In genomic region chr9:128128836-128129590, GRCh38 we compare ENCODE assay signal across 8 cellular contexts. TPM values are rescaled to one million over a fixed set of nuclear protein-coding genes. Genes with fewer than 3 reads are reported as not detected.
DNase-seq lines count a peak whose midpoint lies in the region; ATAC-seq and TF ChIP-seq lines count a peak whose summit lies in the region.

No MANE protein-coding gene starts in this region.

- H3K4ac ChIP-seq in mesenchymal stem cell (ENCODE audit: low read depth in 1 of 2, low read length in 2 of 2): peak overlapping the region; percentile 58 to 69

- H2BK5ac ChIP-seq in mesenchymal stem cell (ENCODE audit: low read depth, low read length, poor library complexity, severe bottlenecking): no peak overlapping the region

- peak overlapping the region; percentile 70 for H4K91ac ChIP-seq in mesenchymal stem cell (ENCODE audit: low read length)

- 75% methylated on average over 21 of the region's 29 CpGs for WGBS in mammary epithelial cell (ENCODE audit: low coverage, missing lambda C conversion rate)
- 66% methylated on average over 27 of the region's 29 CpGs for WGBS in mesenchymal stem cell
- WGBS in urinary bladder: 58% methylated on average over 29 of the region's 29 CpGs

- peak overlapping the region in 1 of 2 experiments; percentile 91 for H3K14ac ChIP-seq in mesenchymal stem cell (ENCODE audit: low read length in 2 of 2)

- H3K23ac ChIP-seq in mesenchymal stem cell (ENCODE audit: low read length in 2 of 2): no peak overlapping the region

- no peak overlapping the region for H3K27ac ChIP-seq in mammary epithelial cell (ENCODE audit: insufficient read depth, low read depth, low read length)
- H3K27ac ChIP-seq in mesenchymal stem cell (ENCODE audit: low read length, poor library complexity, severe bottlenecking): no peak overlapping the region
- no peak overlapping the region for H3K27ac ChIP-seq in urinary bladder (ENCODE audit: low read depth)

- H4K8ac ChIP-seq in mesenchymal stem cell (ENCODE audit: low read length): peak overlapping the region; percentile 79

- H3K9me3 ChIP-seq in mammary epithelial cell (replicated peaks; ENCODE audit: insufficient read depth, low read length) (peaks cover 5% of the 10 kb centered on the region), mesenchymal stem cell (ENCODE audit: control insufficient read depth, low read length) (peaks cover 4% of the 10 kb centered on the region)

- BruUV-seq in mammary epithelial cell (replicated peaks; lab: Mats Ljungman, UMichigan): no TSS peak

- CTCF ChIA-PET in mammary epithelial cell (lab: Charles Lee; ENCODE audit: low non-redundant PET): no interaction called here

- in situ Hi-C loops in mammary epithelial cell (cut with MboI; ENCODE audit: low sequenced_read_pairs in 2 of 2): no loop called here

- no peaks in the 10 kb centered on the region for H3K36me3 Mint-ChIP-seq in activated naive CD4-positive, alpha-beta T cell treated with anti-CD3 and anti-CD28 coated beads, Interleukin-2, amount 50 U/mL, for 24 hours

- H3K27me3 Mint-ChIP-seq in activated naive CD4-positive, alpha-beta T cell treated with anti-CD3 and anti-CD28 coated beads, Interleukin-2, amount 50 U/mL, for 24 hours: peaks cover 1% of the 10 kb centered on the region

- H3K27ac Mint-ChIP-seq in activated naive CD4-positive, alpha-beta T cell treated with anti-CD3 and anti-CD28 coated beads, Interleukin-2, amount 50 U/mL, for 24 hours: peak overlapping the region; percentile 88

- intact Hi-C loops in mammary epithelial cell (cut with micrococcal nuclease): loop anchor here (2.0 to 10.0 kb wide), 4 partner anchors 20 to 283 kb away; partner anchors contain the start of gene LCN2

- H3K27me3 ChIP-seq in mammary epithelial cell (ENCODE audit: insufficient read depth, low read length) (no peaks in the 10 kb centered on the region), mesenchymal stem cell (ENCODE audit: control insufficient read depth in 1 of 2, insufficient read depth in 1 of 2, low read length in 2 of 2) (peaks cover 0 to 4% of the 10 kb centered on the region in 2 experiments)

- no peak overlapping the region for H2BK120ac ChIP-seq in mesenchymal stem cell (ENCODE audit: low read depth, low read length)

- H3K36me3 ChIP-seq in mammary epithelial cell (ENCODE audit: insufficient read depth, low read length): no peaks in the 10 kb centered on the region
- H3K36me3 ChIP-seq in mesenchymal stem cell (ENCODE audit: control insufficient read depth in 1 of 2, insufficient read depth in 2 of 2, low read depth in 1 of 2, low read length in 2 of 2): peaks cover 7 to 16% of the 10 kb centered on the region in 2 experiments
- H3K36me3 ChIP-seq in urinary bladder (ENCODE audit: insufficient read depth): no peaks in the 10 kb centered on the region

- H3K4me3 ChIP-seq in mammary epithelial cell (replicated peaks in 1 of 3; ENCODE audit: insufficient read depth in 1 of 3, low read depth in 2 of 3, low read length in 3 of 3) (peak overlapping the region; percentile 64 to 100 (median 91)), mesenchymal stem cell (ENCODE audit: insufficient read depth in 1 of 2, low read depth in 1 of 2, low read length in 2 of 2) (peak overlapping the region; percentile 87 to 96), urinary bladder (ENCODE audit: low read depth, low read length) (peak overlapping the region; percentile 97)

- H3K18ac ChIP-seq in mesenchymal stem cell (ENCODE audit: low read depth in 1 of 2, low read length in 2 of 2): peak overlapping the region; percentile 93 to 98

- peak overlapping the region; percentile 99 for H3K4me3 Mint-ChIP-seq in activated naive CD4-positive, alpha-beta T cell treated with anti-CD3 and anti-CD28 coated beads, Interleukin-2, amount 50 U/mL, for 24 hours

- H3K4me2 ChIP-seq in mammary epithelial cell (ENCODE audit: insufficient read depth, low read depth, low read length) (peak overlapping the region; percentile 97), mesenchymal stem cell (ENCODE audit: low read length, poor library complexity, severe bottlenecking) (peak overlapping the region; percentile 73)

- H3K4me1 Mint-ChIP-seq in activated naive CD4-positive, alpha-beta T cell treated with anti-CD3 and anti-CD28 coated beads, Interleukin-2, amount 50 U/mL, for 24 hours: peaks cover 31% of the 10 kb centered on the region

- no peaks in the 10 kb centered on the region for H3K9me3 Mint-ChIP-seq in activated naive CD4-positive, alpha-beta T cell treated with anti-CD3 and anti-CD28 coated beads, Interleukin-2, amount 50 U/mL, for 24 hours

- no peaks in the 10 kb centered on the region for H4K20me1 ChIP-seq in mammary epithelial cell (ENCODE audit: insufficient read depth, low read length)

- no peak for DNase-seq in activated naive CD4-positive, alpha-beta T cell treated with Interleukin-2 at 50 U/mL for 16 hours
- DNase-seq in mammary epithelial cell: no peak
- DNase-seq in mesenchymal stem cell: no peak
- DNase-seq in HUDEP-2 (lab: John Stamatoyannopoulos, UW; ENCODE audit: unreplicated experiment in 76 of 76): no peak
- DNase-seq in NOMO-1 treated with DMSO at 0.1 percent for 48 hours (lab: John Stamatoyannopoulos, UW; ENCODE audit: unreplicated experiment): no peak

- peak overlapping the region; percentile 98 for H2AFZ ChIP-seq in mammary epithelial cell (ENCODE audit: low read depth, low read length)
- H2AFZ ChIP-seq in mesenchymal stem cell (ENCODE audit: low read depth, low read length): peak overlapping the region; percentile 80

- ATAC-seq in GM21619 (IDR thresholded peaks at IDR 0.05; ENCODE audit: unreplicated experiment): no peak

- H3K79me1 ChIP-seq in mesenchymal stem cell (replicated peaks; ENCODE audit: low read length, poor library complexity, severe bottlenecking): peaks cover 16% of the 10 kb centered on the region

- H3K9ac ChIP-seq in mammary epithelial cell (ENCODE audit: insufficient read depth, low read length) (no peak overlapping the region), mesenchymal stem cell (ENCODE audit: low read length) (peak overlapping the region; percentile 95)

- dilution Hi-C loops in mammary epithelial cell (cut with HindIII; ENCODE audit: low sequenced_read_pairs): no loop called here

- peak overlapping the region; percentile 50 for H2BK15ac ChIP-seq in mesenchymal stem cell (ENCODE audit: low read depth, poor library complexity, severe bottlenecking)

- no peak for TF ChIP-seq CTCF in mammary epithelial cell (conservative IDR thresholded peaks at IDR 0.05 in 1 of 2, IDR thresholded peaks at IDR 0.05 in 1 of 2; ENCODE audit: extremely low read depth in 1 of 2, insufficient read depth in 1 of 2, low read depth in 1 of 2, low read length in 2 of 2)

- H2AK5ac ChIP-seq in mesenchymal stem cell (ENCODE audit: low read length, severe bottlenecking): no peak overlapping the region

- H3K79me2 ChIP-seq in mammary epithelial cell (ENCODE audit: insufficient read depth, low read length): peaks cover 36% of the 10 kb centered on the region

- H2BK12ac ChIP-seq in mesenchymal stem cell (ENCODE audit: low read length in 2 of 2): peak overlapping the region in 1 of 2 experiments; percentile 21

- H3K4me1 ChIP-seq in mammary epithelial cell (ENCODE audit: insufficient read depth, low read length) (peaks cover 15% of the 10 kb centered on the region), mesenchymal stem cell (ENCODE audit: control insufficient read depth, insufficient read depth, low read depth, low read length) (peaks cover 39% of the 10 kb centered on the region), urinary bladder (ENCODE audit: insufficient read depth) (no peaks in the 10 kb centered on the region)

RNA-seq across cellular contexts. Expression of gene PTGES2, which starts 1.5 kb away (rescaled TPM):
- total RNA-seq in mammary epithelial cell (10 to 100 TPM; 39.7 to 70.1 TPM), urinary bladder (21.1 TPM)
- polyA plus RNA-seq in mammary epithelial cell (78.2 TPM), urinary bladder (59.6 TPM)
- 30.4 TPM for polyA minus RNA-seq in mammary epithelial cell
- polyA plus RNA-seq in mesenchymal stem cell (2013, experiment 1 of 2): 31.2 TPM
- polyA plus RNA-seq in mesenchymal stem cell (2013, experiment 2 of 2): 28.6 TPM

RNA-seq across cellular contexts. Expression of gene LCN2, which starts 20.2 kb away (rescaled TPM):
- total RNA-seq in mammary epithelial cell (10 to 100 TPM in 1 of 2 donors, 1 to 10 TPM in 1; 6.5 to 20.0 TPM), urinary bladder (1.9 TPM)
- polyA plus RNA-seq in mammary epithelial cell (2.1 TPM), urinary bladder (23.0 TPM)
- polyA minus RNA-seq in mammary epithelial cell: 9.1 TPM
- not detected for polyA plus RNA-seq in mesenchymal stem cell (2013, experiment 1 of 2)
- polyA plus RNA-seq in mesenchymal stem cell (2013, experiment 2 of 2): not detected

RNA-seq across cellular contexts. Expression of gene BBLN, which starts 31.1 kb away (rescaled TPM):
- 10 to 100 TPM; 56.9 to 63.3 TPM for total RNA-seq in mammary epithelial cell
- polyA plus RNA-seq in mammary epithelial cell: 58.9 TPM
- polyA minus RNA-seq in mammary epithelial cell: 11.0 TPM
- polyA plus RNA-seq in mesenchymal stem cell (2013, experiment 1 of 2): 68.0 TPM
- polyA plus RNA-seq in mesenchymal stem cell (2013, experiment 2 of 2): 68.2 TPM
- 25.7 TPM for total RNA-seq in urinary bladder
- 144 TPM for polyA plus RNA-seq in urinary bladder
